Comparison of ENCODE assay signal across 9 cellular contexts in the genomic region with DNA sequence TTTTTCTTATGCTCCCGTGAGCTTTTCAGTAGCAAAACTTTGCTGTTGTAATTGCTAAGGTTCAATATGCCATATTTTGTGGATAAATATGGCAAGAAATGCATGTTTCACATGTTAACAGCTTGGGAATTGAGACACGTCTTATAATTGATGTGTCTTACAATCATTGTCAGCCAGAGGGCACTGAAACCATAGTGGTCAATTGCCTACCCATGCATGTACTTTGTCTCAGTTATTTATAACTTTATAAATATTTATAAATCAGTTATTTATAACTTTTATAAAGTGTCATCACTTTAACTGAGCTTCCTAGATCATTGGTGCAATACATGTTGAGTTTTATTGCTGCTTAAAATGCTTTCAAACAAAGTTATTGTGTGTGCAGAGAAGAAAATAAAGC.
DNase-seq lines count a peak whose midpoint lies in the region; ATAC-seq and TF ChIP-seq lines count a peak whose summit lies in the region.
"Had no signal": no experiment of that assay in that cellular context is flagged by ENCODE, and none has a peak within 500 bp of the region (broad histone marks: within the 10 kb centered on the region; RNA-seq: fewer than 3 reads in every experiment).

No MANE protein-coding gene starts in this region.

- intact Hi-C loops in heart right ventricle (cut with DNase I) (loop anchor here in 9 of 10 donors (5.0 to 10.0 kb wide), 4 partner anchors 262 to 347 kb away; no protein-coding TSS in a partner anchor), cardiac septum (cut with DNase I) (loop anchor here (2.0 to 10.0 kb wide), 2 partner anchors 261 to 345 kb away; no protein-coding TSS in a partner anchor), body of pancreas (cut with DNase I) (loop anchor here (10.0 kb wide), 1 partner anchor 265 kb away; no protein-coding TSS in a partner anchor), left lung (cut with DNase I) (no loop called here)

- no peak for TF ChIP-seq POLR2A in body of pancreas (IDR thresholded peaks at IDR 0.05)

- no peaks in the 10 kb centered on the region for H3K36me3 ChIP-seq in heart right ventricle
- H3K36me3 ChIP-seq in body of pancreas (replicated peaks in 1 of 2; ENCODE audit: insufficient read depth in 1 of 2, low read depth in 2 of 2): no peaks in the 10 kb centered on the region
- H3K36me3 ChIP-seq in left lung: no peaks in the 10 kb centered on the region

- DNase-seq in heart right ventricle: peak in 1 of 2 donors; percentile 11
- no peak for DNase-seq in cardiac septum (ENCODE audit: low spot score)
- peak in 3 of 4 donors; percentile 19 to 36 (median 35) for DNase-seq in body of pancreas
- no peak for DNase-seq in left lung
- no peak for DNase-seq in GOT3 (lab: John Stamatoyannopoulos, UW)

- H3K4me3 ChIP-seq in heart right ventricle (no peak overlapping the region), body of pancreas (no peak overlapping the region), left lung (no peak overlapping the region)

- ATAC-seq in heart right ventricle: no peak
- ATAC-seq in body of pancreas: peak; percentile 67
- ATAC-seq in left lung: peak; percentile 81
- no peak for ATAC-seq in GM19395 (IDR thresholded peaks at IDR 0.05; ENCODE audit: unreplicated experiment)
- no peak for ATAC-seq in HG02885 (IDR thresholded peaks at IDR 0.05; ENCODE audit: poor library complexity, unreplicated experiment)

- H3K4me1 ChIP-seq in heart right ventricle (no peaks in the 10 kb centered on the region), body of pancreas (peaks cover 27% of the 10 kb centered on the region), left lung (no peaks in the 10 kb centered on the region)

- no peak overlapping the region for H3K27ac ChIP-seq in heart right ventricle
- no peak overlapping the region for H3K27ac ChIP-seq in body of pancreas
- no peak overlapping the region for H3K27ac ChIP-seq in left lung
- H3K27ac ChIP-seq: epithelial cell of prostate had no signal

- H3K27me3 ChIP-seq in heart right ventricle: peaks cover 0 to 13% (median 0%) of the 10 kb centered on the region in 7 donors
- no peaks in the 10 kb centered on the region for H3K27me3 ChIP-seq in body of pancreas
- no peaks in the 10 kb centered on the region for H3K27me3 ChIP-seq in left lung

- peak; percentile 27 to 73 (median 66) for TF ChIP-seq CTCF in heart right ventricle (IDR thresholded peaks at IDR 0.05)
- peak; percentile 57 for TF ChIP-seq CTCF in LNCAP (IDR thresholded peaks at IDR 0.05)
- TF ChIP-seq CTCF in body of pancreas (IDR thresholded peaks at IDR 0.05): peak in 6 of 7 experiments; percentile 31 to 76 (median 58)
- TF ChIP-seq CTCF in left lung (IDR thresholded peaks at IDR 0.05): peak; percentile 24 to 36

- WGBS in heart right ventricle, 2 donors: 21 to 22% methylated on average over 2 of the region's 2 CpGs
- WGBS in body of pancreas, 2 donors: 6 to 44% methylated on average over 2 of the region's 2 CpGs

- H3K9me3 ChIP-seq in heart right ventricle: no peaks in the 10 kb centered on the region
- H3K9me3 ChIP-seq in body of pancreas: no peaks in the 10 kb centered on the region
- H3K9me3 ChIP-seq in left lung: no peaks in the 10 kb centered on the region

Comparison
In these comparisons a context has a peak if more than half of its experiments do, and no peak if none do; other contexts are left out.
1. ATAC-seq: peak in body of pancreas (single experiment) and left lung (single experiment); none in heart right ventricle (0 of 8), GM19395 (single experiment) and HG02885 (single experiment).
2. DNase-seq: peak in body of pancreas (3 of 4); none in cardiac septum (single experiment), left lung (0 of 2) and GOT3 (single experiment).
3. intact Hi-C loops: an anchor here in heart right ventricle (5.0 to 10.0 kb wide), cardiac septum (2.0 to 10.0 kb wide) and body of pancreas (10.0 kb wide); none called in left lung.
4. Peak in every context shown above with its lines, with median percentiles within 50 percentile points of each other: CTCF ChIP-seq.